Comparison of ENCODE assay signal across 8 cellular contexts in the genomic region with DNA sequence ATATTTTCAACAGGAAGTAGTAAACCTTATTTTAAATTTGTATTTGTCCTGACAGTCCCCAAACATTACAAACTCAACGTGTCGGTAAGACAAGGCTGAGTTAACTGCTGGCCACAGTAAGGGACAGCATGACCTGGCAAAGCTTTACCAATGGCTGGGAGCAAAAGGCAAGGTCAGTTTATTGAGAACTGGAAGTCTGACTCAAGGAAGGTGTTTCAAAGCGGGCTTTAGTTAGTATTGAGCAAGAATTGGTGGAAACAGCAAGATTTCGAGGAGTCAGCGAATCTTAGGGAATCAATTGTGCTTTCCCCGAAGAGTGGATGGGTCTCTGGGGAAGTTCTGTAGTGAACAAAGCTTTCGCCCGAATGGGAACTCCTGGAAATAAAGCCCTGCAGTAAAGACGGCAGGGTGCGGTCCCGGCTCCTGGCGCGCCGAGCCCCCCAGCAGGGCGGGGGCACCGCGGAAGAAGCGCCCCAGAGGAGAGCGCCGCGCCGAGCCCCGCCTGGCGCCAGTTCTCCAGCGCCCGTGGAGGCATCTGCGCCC. TPM values are rescaled to one million over a fixed set of nuclear protein-coding genes. Genes with fewer than 3 reads are reported as not detected.
DNase-seq lines count a peak whose midpoint lies in the region; ATAC-seq and TF ChIP-seq lines count a peak whose summit lies in the region.

No MANE protein-coding gene starts in this region.

- DNase-seq in activated T-cell treated with anti-CD3 and anti-CD28 coated beads, Interleukin-2, amount 50 U/mL, for 4 hours, result no peak
- DNase-seq in activated T-cell treated with anti-CD3 and anti-CD28 coated beads, Interleukin-2, amount 50 U/mL, for 1 hour, result no peak
- no peak for DNase-seq in WTC11 (ENCODE audit: low spot score)
- peak; percentile 4 to 53 for DNase-seq in trophoblast cell
- no peak for DNase-seq in NCI-H187 treated with DMSO at 0.1 percent for 48 hours (lab: John Stamatoyannopoulos, UW)
- DNase-seq in cortex of kidney (lab: John Stamatoyannopoulos, UW), result no peak
- DNase-seq in central memory CD4-positive, alpha-beta T cell, result no peak

- H2AFZ ChIP-seq in trophoblast cell (ENCODE audit: insufficient read depth, low read length, poor library complexity), result peak overlapping the region; percentile 96

- no peak for TF ChIP-seq CTCF in WTC11 (IDR thresholded peaks at IDR 0.05)
- TF ChIP-seq CTCF in gastroesophageal sphincter (IDR thresholded peaks at IDR 0.05), result peak in 1 of 4 experiments; percentile 33

- H2BK120ac ChIP-seq in trophoblast cell (ENCODE audit: insufficient read depth, low read length, poor library complexity), result peak overlapping the region; percentile 95

- peaks cover 11% of the 10 kb centered on the region for H3K36me3 Mint-ChIP-seq in activated T-cell treated with anti-CD3 and anti-CD28 coated beads, Interleukin-2, amount 50 U/mL, for 4 hours (ENCODE audit: insufficient read depth)
- H3K36me3 Mint-ChIP-seq in WTC11, result peaks cover 11% of the 10 kb centered on the region

- 0% methylated on average over 2 to 8 of the region's 27 CpGs for WGBS in gastroesophageal sphincter (ENCODE audit: low coverage in 1 of 2), 2 donors
- no CpG with 5 or more reads among the region's 27 CpGs for WGBS in trophoblast cell (ENCODE audit: extremely low coverage, insufficient coverage, insufficient read length)

- H3K79me2 ChIP-seq in trophoblast cell (ENCODE audit: control insufficient read depth, insufficient read depth, low read length, poor library complexity), result peaks cover 17% of the 10 kb centered on the region

- H3K36me3 ChIP-seq in gastroesophageal sphincter (peaks cover 0 to 20% of the 10 kb centered on the region in 2 donors), trophoblast cell (ENCODE audit: control insufficient read depth in 1 of 2, insufficient read depth in 2 of 2, low read length in 2 of 2) (peaks cover 13 to 19% of the 10 kb centered on the region in 2 experiments)

- H2BK12ac ChIP-seq in trophoblast cell (ENCODE audit: low read length), result no peak overlapping the region

- peak overlapping the region; percentile 99 for H3K4ac ChIP-seq in trophoblast cell (ENCODE audit: low read depth, low read length)

- no peaks in the 10 kb centered on the region for H3K9me3 ChIP-seq in gastroesophageal sphincter
- no peaks in the 10 kb centered on the region for H3K9me3 ChIP-seq in trophoblast cell (ENCODE audit: insufficient read depth, low read depth, low read length)

- TF ChIP-seq EP300 in gastroesophageal sphincter (IDR thresholded peaks at IDR 0.05), result no peak

- POLR2A ChIA-PET in WTC11 (lab: Charles Lee), result interaction anchor here (1.0 to 1.1 kb wide), 2 partner anchors 12 to 60 kb away, joined by 3 to 4 read pairs; partner anchors contain the start of gene NAPB

- peak overlapping the region; percentile 73 for H3K4me2 ChIP-seq in trophoblast cell (ENCODE audit: low read length)

- H3K27ac Mint-ChIP-seq in WTC11, result peak overlapping the region; percentile 96

- peak overlapping the region; percentile 98 for H4K12ac ChIP-seq in trophoblast cell (ENCODE audit: low read depth, low read length)

- peak overlapping the region; percentile 98 for H4K91ac ChIP-seq in trophoblast cell (ENCODE audit: low read depth, low read length)

- H2BK5ac ChIP-seq in trophoblast cell (ENCODE audit: low read depth, low read length, poor library complexity), result peak overlapping the region; percentile 99

- peak overlapping the region; percentile 96 for H3K9ac ChIP-seq in trophoblast cell (ENCODE audit: low read length)

- H3K4me1 ChIP-seq in gastroesophageal sphincter (peaks cover 2 to 69% (median 20%) of the 10 kb centered on the region in 3 donors), trophoblast cell (ENCODE audit: control insufficient read depth in 1 of 2, insufficient read depth in 2 of 2, low read length in 2 of 2) (peaks cover 17 to 20% of the 10 kb centered on the region in 2 experiments)

- H3K14ac ChIP-seq in trophoblast cell (ENCODE audit: low read length), result peak overlapping the region; percentile 100

- peak overlapping the region; percentile 32 to 95 for H3K4me3 ChIP-seq in gastroesophageal sphincter
- peak overlapping the region; percentile 86 for H3K4me3 ChIP-seq in trophoblast cell (ENCODE audit: low read depth, low read length)

- H3K4me1 Mint-ChIP-seq in activated T-cell treated with anti-CD3 and anti-CD28 coated beads, Interleukin-2, amount 50 U/mL, for 4 hours (ENCODE audit: low read depth), result peaks cover 39% of the 10 kb centered on the region
- peaks cover 28% of the 10 kb centered on the region for H3K4me1 Mint-ChIP-seq in WTC11

- H3K18ac ChIP-seq in trophoblast cell (ENCODE audit: low read length), result peak overlapping the region; percentile 99

- peak overlapping the region; percentile 82 for H3K4me3 Mint-ChIP-seq in activated T-cell treated with anti-CD3 and anti-CD28 coated beads, Interleukin-2, amount 50 U/mL, for 4 hours
- peak overlapping the region; percentile 82 for H3K4me3 Mint-ChIP-seq in WTC11

- H3K9me3 Mint-ChIP-seq in activated T-cell treated with anti-CD3 and anti-CD28 coated beads, Interleukin-2, amount 50 U/mL, for 4 hours, result no peaks in the 10 kb centered on the region
- no peaks in the 10 kb centered on the region for H3K9me3 Mint-ChIP-seq in WTC11

- H3K27ac ChIP-seq in gastroesophageal sphincter (peak overlapping the region; percentile 87 to 100 (median 99)), trophoblast cell (ENCODE audit: low read depth, low read length) (peak overlapping the region; percentile 92)

- CTCF ChIA-PET in WTC11 (lab: Charles Lee), result interaction anchor here (0.7 to 1.1 kb wide), 2 partner anchors 60 to 81 kb away, joined by 3 to 4 read pairs; partner anchors contain the start of gene NAPB

- no peak for ATAC-seq in activated T-cell treated with anti-CD3 and anti-CD28 coated beads, Interleukin-2, amount 50 U/mL, for 4 hours
- ATAC-seq in WTC11, result no peak
- ATAC-seq in gastroesophageal sphincter, result peak; percentile 8

- no peaks in the 10 kb centered on the region for H3K27me3 ChIP-seq in gastroesophageal sphincter
- H3K27me3 ChIP-seq in trophoblast cell (ENCODE audit: insufficient read depth, low read length), result no peaks in the 10 kb centered on the region

- no peak for TF ChIP-seq POLR2A in gastroesophageal sphincter (IDR thresholded peaks at IDR 0.05)

- H3K23ac ChIP-seq in trophoblast cell (ENCODE audit: low read length), result no peak overlapping the region

- peak overlapping the region; percentile 99 for H4K8ac ChIP-seq in trophoblast cell (ENCODE audit: low read depth, low read length)

- H3K27me3 Mint-ChIP-seq in activated T-cell treated with anti-CD3 and anti-CD28 coated beads, Interleukin-2, amount 50 U/mL, for 4 hours (ENCODE audit: low read depth), result no peaks in the 10 kb centered on the region
- no peaks in the 10 kb centered on the region for H3K27me3 Mint-ChIP-seq in WTC11 (ENCODE audit: low read depth)

- peak overlapping the region; percentile 93 for H2AK5ac ChIP-seq in trophoblast cell (ENCODE audit: low read length)

- peaks cover 16% of the 10 kb centered on the region for H3K79me1 ChIP-seq in trophoblast cell (ENCODE audit: low read length)

TF ChIP-seq in WTC11, 78 proteins besides CTCF, POLR2A, EP300 and RAD21:
- TF ChIP-seq RELA (CRISPR knock-in tag; IDR thresholded peaks at IDR 0.05; ENCODE audit: borderline replicate concordance) (0 out of 2 replicates have a peak, but pooled peaks have one; percentile 24), SP1 (CRISPR knock-in tag; conservative IDR thresholded peaks at IDR 0.05) (no peak)

RNA-seq across cellular contexts. Expression of gene GZF1, which starts 0.8 kb away (rescaled TPM):
- total RNA-seq in activated T-cell treated with anti-CD3 and anti-CD28 coated beads, Interleukin-2, amount 50 U/mL, for 4 hours, result 10 to 100 TPM in 2 of 3 donors, 1 to 10 TPM in 1; 8.5 to 10.3 (median 10.2) TPM
- total RNA-seq in WTC11 (2021) (9.5 to 11.2 TPM (median 10.1 TPM) in 3 replicates), gastroesophageal sphincter (10 to 100 TPM; 13.5 to 18.8 (median 17.4) TPM)
- 6.4 and 6.5 TPM in 2 replicates for polyA plus RNA-seq in trophoblast cell (2013)

RNA-seq across cellular contexts. Expression of gene NXT1, which starts 10.6 kb away (rescaled TPM):
- total RNA-seq in activated T-cell treated with anti-CD3 and anti-CD28 coated beads, Interleukin-2, amount 50 U/mL, for 4 hours, result 10 to 100 TPM; 66.8 to 79.7 (median 75.9) TPM
- total RNA-seq in WTC11 (2021) (18.5 to 19.5 TPM (median 18.8 TPM) in 3 replicates), gastroesophageal sphincter (10 to 100 TPM; 21.3 to 42.0 (median 26.5) TPM)
- 20.2 TPM in 2 replicates for polyA plus RNA-seq in trophoblast cell (2013)

Comparison
In these comparisons a context has a peak if more than half of its experiments do, and no peak if none do; other contexts are left out.
1. DNase-seq: peak in trophoblast cell (2 of 2); none in activated T-cell treated with anti-CD3 and anti-CD28 coated beads, Interleukin-2, amount 50 U/mL, for 4 hours (single experiment), activated T-cell treated with anti-CD3 and anti-CD28 coated beads, Interleukin-2, amount 50 U/mL, for 1 hour (single experiment), WTC11 (single experiment), NCI-H187 treated with DMSO at 0.1 percent for 48 hours (single experiment), cortex of kidney (single experiment) and central memory CD4-positive, alpha-beta T cell (single experiment).